39 cellular contexts compared by ENCODE assay signal in genomic region chr17:39022961-39023360, GRCh38. TPM values are rescaled to one million over a fixed set of nuclear protein-coding genes. Genes with fewer than 3 reads are reported as not detected.
"Had no signal": no experiment of that assay in that cellular context is flagged by ENCODE, and none has a peak within 500 bp of the region (broad histone marks: within the 10 kb centered on the region; RNA-seq: fewer than 3 reads in every experiment).

No MANE protein-coding gene starts in this region.

- ATAC-seq: activated CD8-positive, alpha-beta T cell treated with anti-CD3 and anti-CD28 coated beads for 36 hours; activated naive CD8-positive, alpha-beta T cell treated with anti-CD3 and anti-CD28 coated beads, Interleukin-2, amount 50 U/mL, for 24 hours; activated T-cell treated with anti-CD3 and anti-CD28 coated beads, Interleukin-2, amount 50 U/mL, for 4 hours; activated T-cell treated with anti-CD3 and anti-CD28 coated beads, Interleukin-2, amount 50 U/mL, for 72 hours; activated T-helper 17 cell treated with anti-CD3 and anti-CD28 coated beads, Interleukin-2, amount 50 U/mL, for 72 hours; T-cell had no signal

- H3K4me3 Mint-ChIP-seq: activated B cell treated with CpG ODN at 0.5 μM for 24 hours; activated CD4-positive, alpha-beta memory T cell treated with anti-CD3 and anti-CD28 coated beads for 36 hours; activated CD4-positive, alpha-beta T cell treated with anti-CD3 and anti-CD28 coated beads, Interleukin-2, amount 10 ng/mL, durations not matched to agents 24 days and 14 days; activated CD8-positive, alpha-beta T cell treated with anti-CD3 and anti-CD28 coated beads for 36 hours; activated naive CD4-positive, alpha-beta T cell treated with anti-CD3 and anti-CD28 coated beads, Interleukin-2, amount 10 ng/mL, durations not matched to agents 7 days and 5 days; activated naive CD4-positive, alpha-beta T cell treated with anti-CD3 and anti-CD28 coated beads, Interleukin-2, amount 50 U/mL, for 24 hours; activated naive CD8-positive, alpha-beta T cell; activated naive CD8-positive, alpha-beta T cell treated with anti-CD3 and anti-CD28 coated beads, Interleukin-2, amount 10 ng/mL, durations not matched to agents 7 days and 5 days; activated naive CD8-positive, alpha-beta T cell treated with anti-CD3 and anti-CD28 coated beads, Interleukin-2, amount 50 U/mL, for 24 hours; activated T-cell treated with anti-CD3 and anti-CD28 coated beads, Interleukin-2, amount 50 U/mL, for 4 hours; activated T-cell treated with anti-CD3 and anti-CD28 coated beads, Interleukin-2, amount 50 U/mL, for 72 hours; activated T-helper 1 cell treated with anti-CD3 and anti-CD28 coated beads, Interleukin-12 subunit alpha, Interleukin-12 subunit beta, Interleukin-2, Interleukin-4 antibody, amounts not matched to agents 30 ng/mL and 10 ng/mL and 1 ng/mL, durations not matched to agents 14 hours and 24 hours and 36 hours; activated T-helper 17 cell treated with anti-CD3 and anti-CD28 coated beads, Interleukin-2, amount 50 U/mL, for 72 hours; brain; central memory CD8-positive, alpha-beta T cell; T-cell; T-helper 2 cell treated with Interferon-gamma antibody and Interleukin-4, amounts not matched to agents 5 μg/mL and 100 μg/mL, for 36 hours had no signal

- H3K27ac Mint-ChIP-seq: activated B cell treated with CpG ODN at 0.5 μM for 24 hours; activated CD4-positive, alpha-beta memory T cell treated with anti-CD3 and anti-CD28 coated beads for 36 hours; activated CD4-positive, alpha-beta T cell treated with anti-CD3 and anti-CD28 coated beads, Interleukin-2, amount 10 ng/mL, durations not matched to agents 24 days and 14 days; activated CD8-positive, alpha-beta T cell treated with anti-CD3 and anti-CD28 coated beads for 36 hours; activated naive CD4-positive, alpha-beta T cell treated with anti-CD3 and anti-CD28 coated beads, Interleukin-2, amount 10 ng/mL, durations not matched to agents 7 days and 5 days; activated naive CD4-positive, alpha-beta T cell treated with anti-CD3 and anti-CD28 coated beads, Interleukin-2, amount 50 U/mL, for 24 hours; activated naive CD8-positive, alpha-beta T cell; activated naive CD8-positive, alpha-beta T cell treated with anti-CD3 and anti-CD28 coated beads, Interleukin-2, amount 10 ng/mL, durations not matched to agents 7 days and 5 days; activated naive CD8-positive, alpha-beta T cell treated with anti-CD3 and anti-CD28 coated beads, Interleukin-2, amount 50 U/mL, for 24 hours; activated T-cell treated with anti-CD3 and anti-CD28 coated beads, Interleukin-2, amount 50 U/mL, for 72 hours; activated T-helper 1 cell treated with anti-CD3 and anti-CD28 coated beads, Interleukin-12 subunit alpha, Interleukin-12 subunit beta, Interleukin-2, Interleukin-4 antibody, amounts not matched to agents 30 ng/mL and 10 ng/mL and 1 ng/mL, durations not matched to agents 14 hours and 24 hours and 36 hours; activated T-helper 17 cell treated with anti-CD3 and anti-CD28 coated beads, Interleukin-2, amount 50 U/mL, for 72 hours; brain; T-cell; T-helper 2 cell treated with Interferon-gamma antibody and Interleukin-4, amounts not matched to agents 5 μg/mL and 100 μg/mL, for 36 hours had no signal

- H3K27ac ChIP-seq: ascending aorta, cardiac muscle cell, VCaP had no signal

- DNase-seq: activated B cell treated with CpG ODN at 0.5 μM for 24 hours; activated CD4-positive, alpha-beta memory T cell treated with anti-CD3 and anti-CD28 coated beads for 36 hours; activated CD4-positive, alpha-beta T cell treated with anti-CD3 and anti-CD28 coated beads for 4 hours; activated CD4-positive, alpha-beta T cell treated with anti-CD3 and anti-CD28 coated beads, Interleukin-2, amount 10 ng/mL, durations not matched to agents 24 days and 14 days; activated CD4-positive, alpha-beta T cell treated with anti-CD3 and anti-CD28 coated beads, Interleukin-2, amount 50 U/mL, for 1 hour; activated CD4-positive, alpha-beta T cell treated with anti-CD3 and anti-CD28 coated beads, Interleukin-2, amount 50 U/mL, for 4 hours; activated CD4-positive, CD25-positive, alpha-beta regulatory T cell treated with anti-CD3 and anti-CD28 coated beads, Interleukin-2, amount 50 U/mL, for 72 hours; activated CD8-positive, alpha-beta memory T cell treated with anti-CD3 and anti-CD28 coated beads, Interleukin-2, amount 50 U/mL, for 4 hours; activated CD8-positive, alpha-beta T cell treated with anti-CD3 and anti-CD28 coated beads for 36 hours; activated effector memory CD4-positive, alpha-beta T cell treated with anti-CD3 and anti-CD28 coated beads, Interleukin-2, amount 50 U/mL, for 16 hours; activated gamma-delta T cell treated with Interleukin-2 at 50 U/mL for 16 hours; activated naive CD4-positive, alpha-beta T cell; activated naive CD4-positive, alpha-beta T cell treated with anti-CD3 and anti-CD28 coated beads, Interleukin-2, amount 10 ng/mL, durations not matched to agents 7 days and 5 days; activated naive CD8-positive, alpha-beta T cell treated with anti-CD3 and anti-CD28 coated beads, Interleukin-2, amount 10 ng/mL, durations not matched to agents 7 days and 5 days; activated naive CD8-positive, alpha-beta T cell treated with anti-CD3 and anti-CD28 coated beads, Interleukin-2, amount 50 U/mL, for 24 hours; activated T-cell treated with anti-CD3 and anti-CD28 coated beads for 4 hours; activated T-cell treated with anti-CD3 and anti-CD28 coated beads, Interleukin-2, amount 50 U/mL, for 1 hour; activated T-cell treated with anti-CD3 and anti-CD28 coated beads, Interleukin-2, amount 50 U/mL, for 4 hours; activated T-cell treated with anti-CD3 and anti-CD28 coated beads, Interleukin-2, amount 50 U/mL, for 72 hours; amygdala; anterior cingulate cortex; caudate nucleus; cerebellar nuclear complex; T-cell; T-helper 2 cell; T-helper 9 cell had no signal

- H3K9me3 Mint-ChIP-seq: activated B cell treated with CpG ODN at 0.5 μM for 24 hours; activated CD4-positive, alpha-beta memory T cell treated with anti-CD3 and anti-CD28 coated beads for 36 hours; activated CD4-positive, alpha-beta T cell treated with anti-CD3 and anti-CD28 coated beads, Interleukin-2, amount 10 ng/mL, durations not matched to agents 24 days and 14 days; activated CD8-positive, alpha-beta T cell treated with anti-CD3 and anti-CD28 coated beads for 36 hours; activated naive CD4-positive, alpha-beta T cell treated with anti-CD3 and anti-CD28 coated beads, Interleukin-2, amount 10 ng/mL, durations not matched to agents 7 days and 5 days; activated naive CD4-positive, alpha-beta T cell treated with anti-CD3 and anti-CD28 coated beads, Interleukin-2, amount 50 U/mL, for 24 hours; activated naive CD8-positive, alpha-beta T cell treated with anti-CD3 and anti-CD28 coated beads, Interleukin-2, amount 10 ng/mL, durations not matched to agents 7 days and 5 days; activated naive CD8-positive, alpha-beta T cell treated with anti-CD3 and anti-CD28 coated beads, Interleukin-2, amount 50 U/mL, for 24 hours; activated T-cell treated with anti-CD3 and anti-CD28 coated beads, Interleukin-2, amount 50 U/mL, for 4 hours; activated T-cell treated with anti-CD3 and anti-CD28 coated beads, Interleukin-2, amount 50 U/mL, for 72 hours; activated T-helper 1 cell treated with anti-CD3 and anti-CD28 coated beads, Interleukin-12 subunit alpha, Interleukin-12 subunit beta, Interleukin-2, Interleukin-4 antibody, amounts not matched to agents 30 ng/mL and 10 ng/mL and 1 ng/mL, durations not matched to agents 14 hours and 24 hours and 36 hours; activated T-helper 17 cell treated with anti-CD3 and anti-CD28 coated beads, Interleukin-2, amount 50 U/mL, for 72 hours; central memory CD8-positive, alpha-beta T cell; T-cell; T-helper 2 cell treated with Interferon-gamma antibody and Interleukin-4, amounts not matched to agents 5 μg/mL and 100 μg/mL, for 36 hours had no signal

- H3K27me3 ChIP-seq: ascending aorta had no signal

- H3K4me3 ChIP-seq: ascending aorta, cardiac muscle cell had no signal

- H3K9me3 ChIP-seq: ascending aorta had no signal

- H3K4me1 Mint-ChIP-seq: activated T-helper 17 cell treated with anti-CD3 and anti-CD28 coated beads, Interleukin-2, amount 50 U/mL, for 72 hours had no signal

- H3K36me3 ChIP-seq: ascending aorta, cardiac muscle cell had no signal

- H3K36me3 Mint-ChIP-seq: activated CD4-positive, alpha-beta memory T cell treated with anti-CD3 and anti-CD28 coated beads for 36 hours; activated naive CD4-positive, alpha-beta T cell treated with anti-CD3 and anti-CD28 coated beads, Interleukin-2, amount 50 U/mL, for 24 hours; activated naive CD8-positive, alpha-beta T cell; activated naive CD8-positive, alpha-beta T cell treated with anti-CD3 and anti-CD28 coated beads, Interleukin-2, amount 10 ng/mL, durations not matched to agents 7 days and 5 days; brain; T-cell had no signal

RNA-seq across cellular contexts. Expression of gene FBXO47, which starts 55.8 kb away (rescaled TPM):
- total RNA-seq: activated B cell treated with CpG ODN at 0.5 μM for 24 hours; activated CD4-positive, alpha-beta memory T cell treated with anti-CD3 and anti-CD28 coated beads for 36 hours; activated CD8-positive, alpha-beta memory T cell treated with anti-CD3 and anti-CD28 coated beads for 36 hours; activated CD8-positive, alpha-beta T cell treated with anti-CD3 and anti-CD28 coated beads for 36 hours; activated T-helper 17 cell treated with anti-CD3 and anti-CD28 coated beads, Interleukin-2, amount 50 U/mL, for 72 hours; ascending aorta; bronchial epithelial cell; cardiac muscle cell; T-cell; T-helper 1 cell treated with Interleukin-12 subunit alpha and Interleukin-12 subunit beta and Interleukin-4 antibody, amounts not matched to agents 30 ng/mL and 1 ng/mL, for 36 hours had no signal
- polyA plus RNA-seq: cardiac muscle cell had no signal
